1 cellular context compared by ENCODE assay signal in genomic region chr10:104248921-104249320, GRCh38. TPM values are rescaled to one million over a fixed set of nuclear protein-coding genes. Genes with fewer than 3 reads are reported as not detected.
"Had no signal": no experiment of that assay in that cellular context is flagged by ENCODE, and none has a peak within 500 bp of the region (broad histone marks: within the 10 kb centered on the region; RNA-seq: fewer than 3 reads in every experiment).

No MANE protein-coding gene starts in this region.

RNA-seq across cellular contexts. Expression of gene CFAP43, which starts 16.8 kb away (rescaled TPM):
- total RNA-seq: Right ventricle myocardium superior had no signal
